1 cellular context compared by ENCODE assay signal in the genomic region with DNA sequence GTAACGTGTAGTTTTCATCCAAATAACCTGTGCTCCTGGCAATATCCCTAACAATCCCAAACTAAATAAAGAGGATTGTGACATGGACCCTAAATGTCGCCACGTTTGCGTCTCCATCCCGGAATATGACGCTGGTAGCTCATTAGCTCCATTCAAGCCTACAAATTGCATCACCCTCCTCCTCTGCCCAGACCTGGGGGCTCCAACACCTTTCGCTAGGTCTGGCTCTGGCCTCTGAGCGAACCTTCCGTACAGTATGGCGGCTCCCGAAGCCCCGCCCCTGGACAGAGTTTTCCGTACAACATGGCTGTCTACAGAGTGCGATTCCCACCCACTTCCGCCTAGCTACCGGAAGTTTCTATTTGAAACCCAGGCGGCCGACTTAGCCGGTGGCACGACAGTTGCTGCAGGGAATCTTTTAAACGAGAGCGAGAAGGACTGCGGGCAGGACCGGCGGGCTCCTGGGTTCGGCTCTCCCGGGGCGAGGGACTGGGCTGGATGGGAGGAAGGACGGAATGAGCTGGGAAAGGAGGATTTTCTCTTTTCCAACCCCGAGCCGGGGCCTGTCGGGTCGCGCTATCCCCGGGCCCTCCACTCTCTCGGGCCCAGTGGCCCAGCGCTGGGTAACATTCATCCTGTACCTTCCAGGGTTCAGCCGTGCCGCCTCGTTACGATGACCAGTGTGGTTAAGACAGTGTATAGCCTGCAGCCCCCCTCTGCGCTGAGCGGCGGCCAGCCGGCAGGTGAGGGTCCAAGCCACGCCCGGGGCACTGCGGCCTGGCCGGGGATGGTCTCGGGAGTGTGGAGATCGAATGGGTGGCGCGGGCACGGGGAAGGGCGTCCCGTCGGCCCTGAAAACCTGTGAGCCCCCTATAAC.
A peak's percentile ranks its signal among the peaks of the same experiment; 100 is the strongest.
TF ChIP-seq lines count a peak whose summit lies in the region.

A gene with protein sequence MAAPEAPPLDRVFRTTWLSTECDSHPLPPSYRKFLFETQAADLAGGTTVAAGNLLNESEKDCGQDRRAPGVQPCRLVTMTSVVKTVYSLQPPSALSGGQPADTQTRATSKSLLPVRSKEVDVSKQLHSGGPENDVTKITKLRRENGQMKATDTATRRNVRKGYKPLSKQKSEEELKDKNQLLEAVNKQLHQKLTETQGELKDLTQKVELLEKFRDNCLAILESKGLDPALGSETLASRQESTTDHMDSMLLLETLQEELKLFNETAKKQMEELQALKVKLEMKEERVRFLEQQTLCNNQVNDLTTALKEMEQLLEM (plus strand): TSS at position 142 of the 877 bp plus-strand sequence. CDS start 115 bp downstream, at position 257.

TF ChIP-seq in GM12878, 131 proteins besides CTCF, POLR2A, EP300 and RAD21 (continued from another document):
- TF ChIP-seq, protein P1, sequence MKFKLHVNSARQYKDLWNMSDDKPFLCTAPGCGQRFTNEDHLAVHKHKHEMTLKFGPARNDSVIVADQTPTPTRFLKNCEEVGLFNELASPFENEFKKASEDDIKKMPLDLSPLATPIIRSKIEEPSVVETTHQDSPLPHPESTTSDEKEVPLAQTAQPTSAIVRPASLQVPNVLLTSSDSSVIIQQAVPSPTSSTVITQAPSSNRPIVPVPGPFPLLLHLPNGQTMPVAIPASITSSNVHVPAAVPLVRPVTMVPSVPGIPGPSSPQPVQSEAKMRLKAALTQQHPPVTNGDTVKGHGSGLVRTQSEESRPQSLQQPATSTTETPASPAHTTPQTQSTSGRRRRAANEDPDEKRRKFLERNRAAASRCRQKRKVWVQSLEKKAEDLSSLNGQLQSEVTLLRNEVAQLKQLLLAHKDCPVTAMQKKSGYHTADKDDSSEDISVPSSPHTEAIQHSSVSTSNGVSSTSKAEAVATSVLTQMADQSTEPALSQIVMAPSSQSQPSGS (IDR thresholded peaks at IDR 0.05; ENCODE audit: low read length), result no peak
- peak; percentile 85 for TF ChIP-seq SIX5 (IDR thresholded peaks at IDR 0.05; ENCODE audit: low read depth, low read length, severe bottlenecking)
- TF ChIP-seq, protein P2, sequence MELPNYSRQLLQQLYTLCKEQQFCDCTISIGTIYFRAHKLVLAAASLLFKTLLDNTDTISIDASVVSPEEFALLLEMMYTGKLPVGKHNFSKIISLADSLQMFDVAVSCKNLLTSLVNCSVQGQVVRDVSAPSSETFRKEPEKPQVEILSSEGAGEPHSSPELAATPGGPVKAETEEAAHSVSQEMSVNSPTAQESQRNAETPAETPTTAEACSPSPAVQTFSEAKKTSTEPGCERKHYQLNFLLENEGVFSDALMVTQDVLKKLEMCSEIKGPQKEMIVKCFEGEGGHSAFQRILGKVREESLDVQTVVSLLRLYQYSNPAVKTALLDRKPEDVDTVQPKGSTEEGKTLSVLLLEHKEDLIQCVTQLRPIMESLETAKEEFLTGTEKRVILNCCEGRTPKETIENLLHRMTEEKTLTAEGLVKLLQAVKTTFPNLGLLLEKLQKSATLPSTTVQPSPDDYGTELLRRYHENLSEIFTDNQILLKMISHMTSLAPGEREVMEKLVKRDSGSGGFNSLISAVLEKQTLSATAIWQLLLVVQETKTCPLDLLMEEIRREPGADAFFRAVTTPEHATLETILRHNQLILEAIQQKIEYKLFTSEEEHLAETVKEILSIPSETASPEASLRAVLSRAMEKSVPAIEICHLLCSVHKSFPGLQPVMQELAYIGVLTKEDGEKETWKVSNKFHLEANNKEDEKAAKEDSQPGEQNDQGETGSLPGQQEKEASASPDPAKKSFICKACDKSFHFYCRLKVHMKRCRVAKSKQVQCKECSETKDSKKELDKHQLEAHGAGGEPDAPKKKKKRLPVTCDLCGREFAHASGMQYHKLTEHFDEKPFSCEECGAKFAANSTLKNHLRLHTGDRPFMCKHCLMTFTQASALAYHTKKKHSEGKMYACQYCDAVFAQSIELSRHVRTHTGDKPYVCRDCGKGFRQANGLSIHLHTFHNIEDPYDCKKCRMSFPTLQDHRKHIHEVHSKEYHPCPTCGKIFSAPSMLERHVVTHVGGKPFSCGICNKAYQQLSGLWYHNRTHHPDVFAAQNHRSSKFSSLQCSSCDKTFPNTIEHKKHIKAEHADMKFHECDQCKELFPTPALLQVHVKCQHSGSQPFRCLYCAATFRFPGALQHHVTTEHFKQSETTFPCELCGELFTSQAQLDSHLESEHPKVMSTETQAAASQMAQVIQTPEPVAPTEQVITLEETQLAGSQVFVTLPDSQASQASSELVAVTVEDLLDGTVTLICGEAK (IDR thresholded peaks at IDR 0.05; ENCODE audit: borderline replicate concordance), result peak; percentile 98
- peak; percentile 65; the same call in 1 of the 2 replicates for TF ChIP-seq CREM (IDR thresholded peaks at IDR 0.05; ENCODE audit: low read depth)
- TF ChIP-seq DPF2 (IDR thresholded peaks at IDR 0.05), result no peak
- no peak for TF ChIP-seq KAT2A (conservative IDR thresholded peaks at IDR 0.05; ENCODE audit: control insufficient read depth, low read depth, low read length)
- no peak for TF ChIP-seq TARDBP (IDR thresholded peaks at IDR 0.05; ENCODE audit: borderline replicate concordance)
- TF ChIP-seq POU2F2 (IDR thresholded peaks at IDR 0.05; ENCODE audit: borderline replicate concordance, low read depth, low read length), result peak; percentile 70; the same call in 1 of the 3 replicates
- TF ChIP-seq ZNF622 (IDR thresholded peaks at IDR 0.05), result no peak
- no peak for TF ChIP-seq POLR2AphosphoS2 (IDR thresholded peaks at IDR 0.05; ENCODE audit: low read depth, low read length)
- TF ChIP-seq FOXK2 (IDR thresholded peaks at IDR 0.05), result peak; percentile 40
- TF ChIP-seq, protein P3, sequence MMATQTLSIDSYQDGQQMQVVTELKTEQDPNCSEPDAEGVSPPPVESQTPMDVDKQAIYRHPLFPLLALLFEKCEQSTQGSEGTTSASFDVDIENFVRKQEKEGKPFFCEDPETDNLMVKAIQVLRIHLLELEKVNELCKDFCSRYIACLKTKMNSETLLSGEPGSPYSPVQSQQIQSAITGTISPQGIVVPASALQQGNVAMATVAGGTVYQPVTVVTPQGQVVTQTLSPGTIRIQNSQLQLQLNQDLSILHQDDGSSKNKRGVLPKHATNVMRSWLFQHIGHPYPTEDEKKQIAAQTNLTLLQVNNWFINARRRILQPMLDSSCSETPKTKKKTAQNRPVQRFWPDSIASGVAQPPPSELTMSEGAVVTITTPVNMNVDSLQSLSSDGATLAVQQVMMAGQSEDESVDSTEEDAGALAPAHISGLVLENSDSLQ (IDR thresholded peaks at IDR 0.05), result peak; percentile 55
- TF ChIP-seq, protein P4, sequence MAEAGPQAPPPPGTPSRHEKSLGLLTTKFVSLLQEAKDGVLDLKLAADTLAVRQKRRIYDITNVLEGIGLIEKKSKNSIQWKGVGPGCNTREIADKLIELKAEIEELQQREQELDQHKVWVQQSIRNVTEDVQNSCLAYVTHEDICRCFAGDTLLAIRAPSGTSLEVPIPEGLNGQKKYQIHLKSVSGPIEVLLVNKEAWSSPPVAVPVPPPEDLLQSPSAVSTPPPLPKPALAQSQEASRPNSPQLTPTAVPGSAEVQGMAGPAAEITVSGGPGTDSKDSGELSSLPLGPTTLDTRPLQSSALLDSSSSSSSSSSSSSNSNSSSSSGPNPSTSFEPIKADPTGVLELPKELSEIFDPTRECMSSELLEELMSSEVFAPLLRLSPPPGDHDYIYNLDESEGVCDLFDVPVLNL (IDR thresholded peaks at IDR 0.05; ENCODE audit: low read depth, low read length), result peak; percentile 82
- TF ChIP-seq, protein P5, sequence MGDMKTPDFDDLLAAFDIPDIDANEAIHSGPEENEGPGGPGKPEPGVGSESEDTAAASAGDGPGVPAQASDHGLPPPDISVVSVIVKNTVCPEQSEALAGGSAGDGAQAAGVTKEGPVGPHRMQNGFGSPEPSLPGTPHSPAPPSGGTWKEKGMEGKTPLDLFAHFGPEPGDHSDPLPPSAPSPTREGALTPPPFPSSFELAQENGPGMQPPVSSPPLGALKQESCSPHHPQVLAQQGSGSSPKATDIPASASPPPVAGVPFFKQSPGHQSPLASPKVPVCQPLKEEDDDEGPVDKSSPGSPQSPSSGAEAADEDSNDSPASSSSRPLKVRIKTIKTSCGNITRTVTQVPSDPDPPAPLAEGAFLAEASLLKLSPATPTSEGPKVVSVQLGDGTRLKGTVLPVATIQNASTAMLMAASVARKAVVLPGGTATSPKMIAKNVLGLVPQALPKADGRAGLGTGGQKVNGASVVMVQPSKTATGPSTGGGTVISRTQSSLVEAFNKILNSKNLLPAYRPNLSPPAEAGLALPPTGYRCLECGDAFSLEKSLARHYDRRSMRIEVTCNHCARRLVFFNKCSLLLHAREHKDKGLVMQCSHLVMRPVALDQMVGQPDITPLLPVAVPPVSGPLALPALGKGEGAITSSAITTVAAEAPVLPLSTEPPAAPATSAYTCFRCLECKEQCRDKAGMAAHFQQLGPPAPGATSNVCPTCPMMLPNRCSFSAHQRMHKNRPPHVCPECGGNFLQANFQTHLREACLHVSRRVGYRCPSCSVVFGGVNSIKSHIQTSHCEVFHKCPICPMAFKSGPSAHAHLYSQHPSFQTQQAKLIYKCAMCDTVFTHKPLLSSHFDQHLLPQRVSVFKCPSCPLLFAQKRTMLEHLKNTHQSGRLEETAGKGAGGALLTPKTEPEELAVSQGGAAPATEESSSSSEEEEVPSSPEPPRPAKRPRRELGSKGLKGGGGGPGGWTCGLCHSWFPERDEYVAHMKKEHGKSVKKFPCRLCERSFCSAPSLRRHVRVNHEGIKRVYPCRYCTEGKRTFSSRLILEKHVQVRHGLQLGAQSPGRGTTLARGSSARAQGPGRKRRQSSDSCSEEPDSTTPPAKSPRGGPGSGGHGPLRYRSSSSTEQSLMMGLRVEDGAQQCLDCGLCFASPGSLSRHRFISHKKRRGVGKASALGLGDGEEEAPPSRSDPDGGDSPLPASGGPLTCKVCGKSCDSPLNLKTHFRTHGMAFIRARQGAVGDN (IDR thresholded peaks at IDR 0.05), result no peak
- TF ChIP-seq RB1 (IDR thresholded peaks at IDR 0.05; ENCODE audit: borderline replicate concordance), result no peak
- TF ChIP-seq SPI1 (IDR thresholded peaks at IDR 0.05; ENCODE audit: borderline replicate concordance, insufficient read depth, low read depth, low read length), result peak; percentile 16; the same call in 1 of the 2 replicates
- no peak for TF ChIP-seq ZNF217 (IDR thresholded peaks at IDR 0.05)
- TF ChIP-seq EED (IDR thresholded peaks at IDR 0.05; ENCODE audit: low read depth), result no peak
- TF ChIP-seq TCF3 (IDR thresholded peaks at IDR 0.05; ENCODE audit: borderline replicate concordance, insufficient read depth, low read depth, low read length), result no peak
- TF ChIP-seq, protein P6, sequence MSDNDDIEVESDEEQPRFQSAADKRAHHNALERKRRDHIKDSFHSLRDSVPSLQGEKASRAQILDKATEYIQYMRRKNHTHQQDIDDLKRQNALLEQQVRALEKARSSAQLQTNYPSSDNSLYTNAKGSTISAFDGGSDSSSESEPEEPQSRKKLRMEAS (IDR thresholded peaks at IDR 0.05; ENCODE audit: low read depth, low read length), result no peak
- no peak for TF ChIP-seq CEBPB (IDR thresholded peaks at IDR 0.05; ENCODE audit: borderline replicate concordance in 1 of 2, low read depth in 2 of 2, low read length in 2 of 2)
- no peak for TF ChIP-seq PAX8 (IDR thresholded peaks at IDR 0.05)
